1 cellular context compared by ENCODE assay signal in the genomic region with DNA sequence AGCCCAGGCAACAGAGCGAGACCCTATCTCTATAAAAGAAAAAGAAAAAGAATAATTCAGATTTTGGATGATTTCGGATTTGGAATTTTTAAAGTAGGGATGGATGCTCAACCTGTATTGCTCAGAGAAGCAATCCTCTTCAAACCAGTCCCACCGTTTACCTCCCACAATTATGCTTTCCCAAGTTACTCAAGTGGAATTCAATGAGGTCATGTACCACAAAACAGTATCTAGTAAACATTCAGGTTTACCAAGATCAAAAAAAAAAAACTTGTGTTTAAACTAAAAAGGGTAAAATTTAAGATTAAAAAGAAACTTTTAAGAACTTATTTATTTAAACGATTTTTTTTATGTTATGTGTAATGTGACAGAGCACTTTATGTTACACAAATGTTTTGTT.
TF ChIP-seq lines count a peak whose summit lies in the region.

No MANE protein-coding gene starts in this region.

TF ChIP-seq in endothelial cell of umbilical vein, 7 proteins besides CTCF, POLR2A, EP300 and RAD21:
- no peak for TF ChIP-seq JUN (IDR thresholded peaks at IDR 0.05; ENCODE audit: borderline replicate concordance, insufficient read depth, insufficient read length, low read depth)
